ENCODE assay signal across 15 cellular contexts in genomic region chr13:34372581-34372980, GRCh38.
"Had no signal": no experiment of that assay in that cellular context is flagged by ENCODE, and none has a peak within 500 bp of the region (broad histone marks: within the 10 kb centered on the region; RNA-seq: fewer than 3 reads in every experiment).

No MANE protein-coding gene starts in this region.

- H3K36me3 ChIP-seq: cardiac muscle cell, left lung, tibial nerve, uterus had no signal

- H3K4me2 ChIP-seq: hepatocyte had no signal

- H3K27me3 Mint-ChIP-seq: activated T-helper 17 cell treated with anti-CD3 and anti-CD28 coated beads, Interleukin-2, amount 50 U/mL, for 72 hours; memory B cell; stimulated activated memory B cell treated with anti-CD40 and anti-IgM and Interleukin-4, amounts not matched to agents 10 μg/mL and 1 μg/mL and 100 μg/mL, for 72 hours had no signal

- H3K4me1 Mint-ChIP-seq: activated T-helper 17 cell treated with anti-CD3 and anti-CD28 coated beads, Interleukin-2, amount 50 U/mL, for 72 hours; memory B cell; natural killer cell; stimulated activated memory B cell treated with anti-CD40 and anti-IgM and Interleukin-4, amounts not matched to agents 10 μg/mL and 1 μg/mL and 100 μg/mL, for 72 hours had no signal

- ATAC-seq: activated T-helper 17 cell treated with anti-CD3 and anti-CD28 coated beads, Interleukin-2, amount 50 U/mL, for 72 hours; left lung; natural killer cell; stimulated activated memory B cell treated with anti-CD40 and anti-IgM and Interleukin-4, amounts not matched to agents 10 μg/mL and 1 μg/mL and 100 μg/mL, for 72 hours had no signal

- FAIRE-seq: keratinocyte had no signal

- H3K36me3 Mint-ChIP-seq: memory B cell; natural killer cell; stimulated activated memory B cell treated with anti-CD40 and anti-IgM and Interleukin-4, amounts not matched to agents 10 μg/mL and 1 μg/mL and 100 μg/mL, for 72 hours had no signal

- H3K4me3 ChIP-seq: cardiac muscle cell, hepatocyte, left lung, tibial nerve, uterus had no signal

- H3K79me2 ChIP-seq: hepatocyte had no signal

- DNase-seq: activated CD4-positive, alpha-beta T cell treated with anti-CD3 and anti-CD28 coated beads for 1 hour; activated CD4-positive, alpha-beta T cell treated with anti-CD3 and anti-CD28 coated beads, Interleukin-2, amount 50 U/mL, for 4 hours; activated naive CD4-positive, alpha-beta T cell treated with anti-CD3 and anti-CD28 coated beads for 36 hours; activated T-cell treated with anti-CD3 and anti-CD28 coated beads for 4 hours; left lung; natural killer cell; stimulated activated CD4-positive, alpha-beta T cell treated with anti-CD3 and anti-CD28 coated beads, Interleukin-2, amount 100 ng/mL, for 48 hours; uterus had no signal

- H3K27ac ChIP-seq: cardiac muscle cell, hepatocyte, left lung, tibial nerve, uterus had no signal

- H2AFZ ChIP-seq: hepatocyte had no signal

- H3K9me3 Mint-ChIP-seq: activated naive CD4-positive, alpha-beta T cell treated with anti-CD3 and anti-CD28 coated beads for 36 hours; activated T-helper 17 cell treated with anti-CD3 and anti-CD28 coated beads, Interleukin-2, amount 50 U/mL, for 72 hours; memory B cell; stimulated activated memory B cell treated with anti-CD40 and anti-IgM and Interleukin-4, amounts not matched to agents 10 μg/mL and 1 μg/mL and 100 μg/mL, for 72 hours had no signal

- H3K27ac Mint-ChIP-seq: activated naive CD4-positive, alpha-beta T cell treated with anti-CD3 and anti-CD28 coated beads for 36 hours; activated T-helper 17 cell treated with anti-CD3 and anti-CD28 coated beads, Interleukin-2, amount 50 U/mL, for 72 hours; memory B cell; natural killer cell; stimulated activated memory B cell treated with anti-CD40 and anti-IgM and Interleukin-4, amounts not matched to agents 10 μg/mL and 1 μg/mL and 100 μg/mL, for 72 hours had no signal

- H3K27me3 ChIP-seq: cardiac muscle cell, hepatocyte, left lung, tibial nerve, uterus had no signal

- H3K9me3 ChIP-seq: left lung, tibial nerve, uterus had no signal

- H3K4me1 ChIP-seq: left lung, tibial nerve, uterus had no signal

- H3K4me3 Mint-ChIP-seq: activated naive CD4-positive, alpha-beta T cell treated with anti-CD3 and anti-CD28 coated beads for 36 hours; activated T-helper 17 cell treated with anti-CD3 and anti-CD28 coated beads, Interleukin-2, amount 50 U/mL, for 72 hours; memory B cell; natural killer cell; stimulated activated memory B cell treated with anti-CD40 and anti-IgM and Interleukin-4, amounts not matched to agents 10 μg/mL and 1 μg/mL and 100 μg/mL, for 72 hours had no signal
